Comparison of ENCODE assay signal across 12 cellular contexts in the genomic region with DNA sequence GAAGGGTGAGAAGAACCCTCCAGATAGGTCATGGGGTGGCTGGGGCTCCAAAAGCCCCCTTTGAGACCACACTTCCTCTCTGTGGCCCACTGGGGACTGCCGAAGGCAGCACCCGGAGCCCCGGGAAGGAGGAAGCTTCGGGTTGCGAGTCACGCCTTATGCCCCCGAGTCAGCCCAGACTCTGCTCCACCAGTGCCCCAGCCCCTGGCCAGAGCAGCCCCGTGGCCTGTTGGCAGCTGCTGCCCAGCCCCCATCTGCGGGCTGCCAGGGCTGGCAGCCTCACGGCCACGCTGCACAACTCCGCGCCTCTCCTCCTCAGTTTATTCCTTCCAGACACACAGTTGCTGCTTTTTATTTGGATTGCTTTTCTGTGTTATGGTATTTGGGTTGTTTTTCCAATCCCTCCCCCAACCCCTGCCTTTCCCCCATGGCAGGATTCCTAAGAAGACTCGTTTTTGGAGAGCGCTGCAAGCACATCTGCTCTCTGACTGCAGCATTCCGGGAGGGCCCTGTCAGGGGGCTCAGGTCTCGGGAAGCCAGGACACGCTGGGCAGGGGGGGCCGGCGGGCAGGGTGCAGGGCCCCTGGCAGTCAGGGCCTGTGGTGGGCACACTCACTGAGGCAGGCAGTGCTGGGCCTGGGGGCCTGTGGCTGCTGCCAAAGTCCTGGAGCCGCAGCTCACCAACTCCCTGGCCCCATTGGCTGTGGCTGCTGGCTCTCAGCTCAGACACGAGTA. TPM values are rescaled to one million over a fixed set of nuclear protein-coding genes. Genes with fewer than 3 reads are reported as not detected.
A peak's percentile ranks its signal among the peaks of the same experiment; 100 is the strongest.
DNase-seq lines count a peak whose midpoint lies in the region; ATAC-seq and TF ChIP-seq lines count a peak whose summit lies in the region.
"Had no signal": no experiment of that assay in that cellular context is flagged by ENCODE, and none has a peak within 500 bp of the region (broad histone marks: within the 10 kb centered on the region; RNA-seq: fewer than 3 reads in every experiment).

No MANE protein-coding gene starts in this region.

- H3K9me3 ChIP-seq in right lobe of liver = no peaks in the 10 kb centered on the region

- no peak overlapping the region for H3K4me3 ChIP-seq in right lobe of liver

- WGBS in right lobe of liver (ENCODE audit: insufficient coverage, low coverage, low lambda C conversion rate, missing lambda C conversion rate) = 76% methylated on average over 9 of the region's 22 CpGs

- H3K4me3 Mint-ChIP-seq in IgD-negative memory B cell = peak overlapping the region in 2 of 4 donors; percentile 43 to 55
- no peak overlapping the region for H3K4me3 Mint-ChIP-seq in chondrocyte (ENCODE audit: unreplicated experiment)
- H3K4me3 Mint-ChIP-seq in stimulated activated memory B cell treated with anti-CD40 and anti-IgM and Interleukin-4, amounts not matched to agents 10 μg/mL and 1 μg/mL and 100 μg/mL, for 72 hours = no peak overlapping the region
- H3K4me3 Mint-ChIP-seq: T-cell had no signal

- H3K4me1 ChIP-seq in right lobe of liver = no peaks in the 10 kb centered on the region

- TF ChIP-seq POLR2A in right lobe of liver (IDR thresholded peaks at IDR 0.05) = no peak

- no peaks in the 10 kb centered on the region for H3K9me3 Mint-ChIP-seq in IgD-negative memory B cell
- H3K9me3 Mint-ChIP-seq in chondrocyte (ENCODE audit: low read depth) = no peaks in the 10 kb centered on the region
- H3K9me3 Mint-ChIP-seq in stimulated activated memory B cell treated with anti-CD40 and anti-IgM and Interleukin-4, amounts not matched to agents 10 μg/mL and 1 μg/mL and 100 μg/mL, for 72 hours = no peaks in the 10 kb centered on the region
- H3K9me3 Mint-ChIP-seq: activated T-helper 2 cell treated with anti-CD3 and anti-CD28 coated beads, Interferon-gamma antibody, Interleukin-2, Interleukin-4, amounts not matched to agents 10 μg/mL and 5 μg/mL and 100 μg/mL, durations not matched to agents 14 hours and 24 hours and 36 hours; T-cell had no signal

- ATAC-seq in right lobe of liver = peak in 3 of 4 donors; percentile 42 to 53 (median 46)
- peak; percentile 77 for ATAC-seq in stimulated activated memory B cell treated with anti-CD40 and anti-IgM and Interleukin-4, amounts not matched to agents 10 μg/mL and 1 μg/mL and 100 μg/mL, for 72 hours
- ATAC-seq: T-cell had no signal

- H3K27ac ChIP-seq in right lobe of liver = no peak overlapping the region

- no peak for DNase-seq in chondrocyte (ENCODE audit: low spot score)
- DNase-seq in right lobe of liver = peak in 1 of 3 donors; percentile 37
- DNase-seq in GM10266 (ENCODE audit: extremely low spot score) = no peak
- DNase-seq in NCI-H2029 treated with DMSO at 0.1 percent for 48 hours (lab: John Stamatoyannopoulos, UW) = no peak
- DNase-seq in T-helper 9 cell = no peak
- DNase-seq in activated effector memory CD4-positive, alpha-beta T cell treated with anti-CD3 and anti-CD28 coated beads, Interleukin-2, amount 50 U/mL, for 16 hours = no peak
- DNase-seq: EL, NCI-H2029 had no signal

- H3K4me1 Mint-ChIP-seq in IgD-negative memory B cell = peaks cover 18 to 37% (median 25%) of the 10 kb centered on the region in 3 donors
- H3K4me1 Mint-ChIP-seq in chondrocyte (ENCODE audit: low read depth) = peaks cover 84% of the 10 kb centered on the region
- peaks cover 47% of the 10 kb centered on the region for H3K4me1 Mint-ChIP-seq in stimulated activated memory B cell treated with anti-CD40 and anti-IgM and Interleukin-4, amounts not matched to agents 10 μg/mL and 1 μg/mL and 100 μg/mL, for 72 hours

- peaks cover 2% of the 10 kb centered on the region for H3K27me3 Mint-ChIP-seq in IgD-negative memory B cell
- no peaks in the 10 kb centered on the region for H3K27me3 Mint-ChIP-seq in chondrocyte (ENCODE audit: low read depth)
- H3K27me3 Mint-ChIP-seq in stimulated activated memory B cell treated with anti-CD40 and anti-IgM and Interleukin-4, amounts not matched to agents 10 μg/mL and 1 μg/mL and 100 μg/mL, for 72 hours = no peaks in the 10 kb centered on the region

- H3K36me3 Mint-ChIP-seq in IgD-negative memory B cell (no peaks in the 10 kb centered on the region), chondrocyte (ENCODE audit: low read depth) (no peaks in the 10 kb centered on the region)
- H3K36me3 Mint-ChIP-seq in stimulated activated memory B cell treated with anti-CD40 and anti-IgM and Interleukin-4, amounts not matched to agents 10 μg/mL and 1 μg/mL and 100 μg/mL, for 72 hours = no peaks in the 10 kb centered on the region
- H3K36me3 Mint-ChIP-seq: T-cell had no signal

- intact Hi-C loops in right lobe of liver (cut with DNase I) = no loop called here

- H3K36me3 ChIP-seq in right lobe of liver = no peaks in the 10 kb centered on the region

- TF ChIP-seq CTCF in chondrocyte (IDR thresholded peaks at IDR 0.05) (no peak), right lobe of liver (IDR thresholded peaks at IDR 0.05) (no peak), GM10266 (IDR thresholded peaks at IDR 0.05; ENCODE audit: control insufficient read depth, insufficient read depth, low read depth, missing control alignments) (no peak)

- H3K27ac Mint-ChIP-seq in IgD-negative memory B cell (peak overlapping the region in 2 of 3 donors; percentile 75), chondrocyte (ENCODE audit: unreplicated experiment) (peak overlapping the region; percentile 83)
- peak overlapping the region; percentile 58 for H3K27ac Mint-ChIP-seq in stimulated activated memory B cell treated with anti-CD40 and anti-IgM and Interleukin-4, amounts not matched to agents 10 μg/mL and 1 μg/mL and 100 μg/mL, for 72 hours
- H3K27ac Mint-ChIP-seq: activated T-helper 2 cell treated with anti-CD3 and anti-CD28 coated beads, Interferon-gamma antibody, Interleukin-2, Interleukin-4, amounts not matched to agents 10 μg/mL and 5 μg/mL and 100 μg/mL, durations not matched to agents 14 hours and 24 hours and 36 hours; T-cell had no signal

- no peaks in the 10 kb centered on the region for H3K27me3 ChIP-seq in right lobe of liver

RNA-seq across cellular contexts. Expression of a gene that starts 20.3 kb away (rescaled TPM):
- 20.0 TPM for polyA plus RNA-seq in IgD-negative memory B cell
- total RNA-seq in chondrocyte (35.0 to 37.8 TPM (median 36.1 TPM) in 3 replicates), right lobe of liver (10 to 100 TPM in 4 of 6 experiments, 1 to 10 TPM in 2; 8.2 to 17.1 (median 10.9) TPM)
